26 cellular contexts compared by ENCODE assay signal in genomic region chrX:12895856-12896255, GRCh38. TPM values are rescaled to one million over a fixed set of nuclear protein-coding genes. Genes with fewer than 3 reads are reported as not detected.
DNase-seq lines count a peak whose midpoint lies in the region; ATAC-seq, FAIRE-seq and TF ChIP-seq lines count a peak whose summit lies in the region.
"Had no signal": no experiment of that assay in that cellular context is flagged by ENCODE, and none has a peak within 500 bp of the region (broad histone marks: within the 10 kb centered on the region; RNA-seq: fewer than 3 reads in every experiment).

No MANE protein-coding gene starts in this region.

- intact Hi-C loops in kidney (cut with DNase I), result loop anchor here (10.0 kb wide), 1 partner anchor 81 kb away; no protein-coding TSS in a partner anchor

- H3K27ac Mint-ChIP-seq in activated T-cell treated with anti-CD3 and anti-CD28 coated beads, Interleukin-2, amount 50 U/mL, for 72 hours, result no peak overlapping the region
- H3K27ac Mint-ChIP-seq: CD8-positive, alpha-beta T cell; IgD-negative memory B cell had no signal

- H3K36me3 ChIP-seq in kidney (ENCODE audit: control insufficient read depth in 1 of 2, insufficient read depth in 2 of 2, low read length in 2 of 2), result no peaks in the 10 kb centered on the region
- H3K36me3 ChIP-seq: BLaER1 treated with 17β-estradiol and CSF1 and Interleukin-3, amounts not matched to agents 10 nM and 100 nM; SJSA1 had no signal

- H3K27ac ChIP-seq in kidney (ENCODE audit: low read depth in 2 of 2, low read length in 2 of 2), result no peak overlapping the region
- H3K27ac ChIP-seq: A549, SJSA1 had no signal

- H3K4me3 Mint-ChIP-seq in activated T-cell treated with anti-CD3 and anti-CD28 coated beads, Interleukin-2, amount 50 U/mL, for 72 hours, result no peak overlapping the region
- H3K4me3 Mint-ChIP-seq: CD8-positive, alpha-beta T cell; IgD-negative memory B cell had no signal

- peak; percentile 11 for FAIRE-seq in kidney (lab: Jason Lieb, UNC)
- FAIRE-seq: A549, GM18507, H54 had no signal

- H3K4me1 ChIP-seq in kidney (ENCODE audit: control insufficient read depth in 1 of 2, insufficient read depth in 1 of 2, low read depth in 1 of 2, low read length in 2 of 2), result no peaks in the 10 kb centered on the region
- H3K4me1 ChIP-seq: A549, Caco-2 had no signal

- no peaks in the 10 kb centered on the region for H3K9me3 ChIP-seq in kidney (ENCODE audit: control insufficient read depth in 1 of 2, low read length in 2 of 2)
- H3K9me3 ChIP-seq: A549, Caco-2, SJSA1 had no signal

- no peak overlapping the region for H3K4me3 ChIP-seq in kidney (ENCODE audit: low read length in 2 of 2)
- H3K4me3 ChIP-seq: A549; BLaER1 treated with 17β-estradiol and CSF1 and Interleukin-3, amounts not matched to agents 10 nM and 100 nM; SJSA1 had no signal

- no peak for ATAC-seq in activated T-cell treated with anti-CD3 and anti-CD28 coated beads, Interleukin-2, amount 50 U/mL, for 72 hours (replicated peaks in 1 of 2)
- ATAC-seq: A549; CD8-positive, alpha-beta T cell; PC-3 had no signal

- no peaks in the 10 kb centered on the region for H3K9me3 Mint-ChIP-seq in activated T-cell treated with anti-CD3 and anti-CD28 coated beads, Interleukin-2, amount 50 U/mL, for 72 hours
- H3K9me3 Mint-ChIP-seq: CD8-positive, alpha-beta T cell had no signal

- peaks cover 26% of the 10 kb centered on the region for H3K4me1 Mint-ChIP-seq in activated T-cell treated with anti-CD3 and anti-CD28 coated beads, Interleukin-2, amount 50 U/mL, for 72 hours (ENCODE audit: low read depth)

- no peak overlapping the region for H3K9ac ChIP-seq in kidney (ENCODE audit: low read length in 2 of 2)
- H3K9ac ChIP-seq: BLaER1 treated with 17β-estradiol and CSF1 and Interleukin-3, amounts not matched to agents 10 nM and 100 nM had no signal

- H3K27me3 Mint-ChIP-seq in activated T-cell treated with anti-CD3 and anti-CD28 coated beads, Interleukin-2, amount 50 U/mL, for 72 hours (ENCODE audit: low read depth), result peaks cover 43% of the 10 kb centered on the region

- no peak for TF ChIP-seq CTCF in kidney (IDR thresholded peaks at IDR 0.05; ENCODE audit: borderline replicate concordance, extremely low read depth, insufficient read depth)

- no peaks in the 10 kb centered on the region for H3K36me3 Mint-ChIP-seq in activated T-cell treated with anti-CD3 and anti-CD28 coated beads, Interleukin-2, amount 50 U/mL, for 72 hours (ENCODE audit: insufficient read depth in 2 of 2)
- H3K36me3 Mint-ChIP-seq: CD8-positive, alpha-beta T cell had no signal

- DNase-seq in Daoy (ENCODE audit: low read depth) (peak; percentile 2), NCI-H226 (peak; percentile 4), dermis blood vessel endothelial cell (peak; percentile 30), kidney (no peak), islet precursor cell (no peak), NCI-H128 (lab: John Stamatoyannopoulos, UW; ENCODE audit: unreplicated experiment) (no peak)
- DNase-seq in central memory CD4-positive, alpha-beta T cell, result no peak
- no peak for DNase-seq in activated T-cell treated with anti-CD3 and anti-CD28 coated beads, Interleukin-2, amount 50 U/mL, for 72 hours
- DNase-seq: AML-193; Caco-2; CD8-positive, alpha-beta T cell; GF-D8; NCI-H1048; NCI-H1417 treated with DMSO at 0.1 percent for 48 hours; NCI-H187; NCI-H2171 treated with DMSO at 0.1 percent for 48 hours; NCI-H524; NCI-H774; PC-3; Right ventricle myocardium superior had no signal

RNA-seq across cellular contexts. Expression of gene TLR8, which starts 10.6 kb away (rescaled TPM):
- total RNA-seq in Daoy (2014; rRNA removed; shearing (Covaris generic)), result not detected in 2 replicates
- not detected in 2 replicates for total RNA-seq in dermis blood vessel endothelial cell
- total RNA-seq in kidney, result 3.1 TPM
- not detected for polyA plus RNA-seq in kidney (ENCODE audit: insufficient read depth, low read depth, low replicate concordance)
- total RNA-seq in activated T-cell treated with anti-CD3 and anti-CD28 coated beads, Interleukin-2, amount 50 U/mL, for 72 hours, result not detected
- total RNA-seq: Caco-2; CD8-positive, alpha-beta T cell; PC-3; SJSA1 had no signal
- polyA plus RNA-seq: A549 had no signal

RNA-seq across cellular contexts. Expression of gene TLR7, which starts 29.0 kb away (rescaled TPM):
- 0.06 TPM in 1 of 2 replicates, not detected in the other for total RNA-seq in Daoy (2014; rRNA removed; shearing (Covaris generic))
- total RNA-seq in dermis blood vessel endothelial cell, result not detected in 2 replicates
- 1.7 TPM for total RNA-seq in kidney
- 0.52 TPM for polyA plus RNA-seq in kidney (ENCODE audit: insufficient read depth, low read depth, low replicate concordance)
- total RNA-seq in activated T-cell treated with anti-CD3 and anti-CD28 coated beads, Interleukin-2, amount 50 U/mL, for 72 hours, result under 1 TPM; 0.05 to 0.23 TPM
- total RNA-seq: PC-3 had no signal
- polyA plus RNA-seq: A549 had no signal

Comparison
In these comparisons a context has a peak if more than half of its experiments do, and no peak if none do; other contexts are left out.
1. DNase-seq: peak in Daoy (single experiment), NCI-H226 (single experiment) and dermis blood vessel endothelial cell (single experiment); none in kidney (single experiment), central memory CD4-positive, alpha-beta T cell (single experiment), activated T-cell treated with anti-CD3 and anti-CD28 coated beads, Interleukin-2, amount 50 U/mL, for 72 hours (0 of 2), islet precursor cell (single experiment) and NCI-H128 (single experiment).